Comparison of ENCODE assay signal across 17 cellular contexts in the genomic region with DNA sequence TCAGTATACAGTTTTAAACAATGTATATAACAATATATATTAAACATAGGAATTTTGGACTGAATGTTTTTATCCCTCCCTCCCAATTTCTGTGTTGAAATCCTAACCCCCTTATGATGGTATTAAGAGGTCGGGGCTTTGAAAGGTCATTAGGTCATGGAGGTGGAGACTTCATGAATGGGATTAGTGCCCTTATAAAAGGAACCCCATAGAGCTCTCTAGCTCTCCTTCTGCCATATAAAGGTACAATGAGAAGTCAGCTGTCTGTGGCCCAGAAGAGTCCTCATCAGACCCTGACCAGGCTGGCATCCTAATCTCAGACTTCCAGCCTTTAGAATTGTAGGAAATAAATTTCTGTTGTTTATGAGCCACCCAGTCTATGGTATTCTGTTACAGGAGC. TPM values are rescaled to one million over a fixed set of nuclear protein-coding genes. Genes with fewer than 3 reads are reported as not detected.
"Had no signal": no experiment of that assay in that cellular context is flagged by ENCODE, and none has a peak within 500 bp of the region (broad histone marks: within the 10 kb centered on the region; RNA-seq: fewer than 3 reads in every experiment).

No MANE protein-coding gene starts in this region.

- H3K36me3 Mint-ChIP-seq: natural killer cell had no signal

- H3K36me3 ChIP-seq: adrenal gland, cardiac muscle cell, transverse colon had no signal

- H3K9me3 ChIP-seq: adrenal gland, mucosa of descending colon, transverse colon had no signal

- H3K27me3 ChIP-seq: adrenal gland, cardiac muscle cell, transverse colon had no signal

- DNase-seq: activated CD4-positive, alpha-beta T cell treated with anti-CD3 and anti-CD28 coated beads, Interleukin-2, amount 10 ng/mL, durations not matched to agents 7 days and 5 days; activated CD4-positive, CD25-positive, alpha-beta regulatory T cell; activated naive CD4-positive, alpha-beta T cell treated with anti-CD3 and anti-CD28 coated beads, Interleukin-2, amount 10 ng/mL, durations not matched to agents 7 days and 5 days; adrenal gland; cortex of kidney; effector memory CD4-positive, alpha-beta T cell; hypothalamus; kidney glomerular epithelial cell; mucosa of descending colon; natural killer cell; occipital lobe; T-helper 17 cell; transverse colon had no signal

- ATAC-seq: mucosa of descending colon, natural killer cell, T-helper 17 cell had no signal

- H3K4me3 ChIP-seq: adrenal gland, cardiac muscle cell, lung, mucosa of descending colon, skin epidermis, transverse colon had no signal

- H3K4me1 ChIP-seq: adrenal gland had no signal

- H3K27ac Mint-ChIP-seq: activated CD4-positive, alpha-beta T cell treated with anti-CD3 and anti-CD28 coated beads, Interleukin-2, amount 10 ng/mL, durations not matched to agents 7 days and 5 days; activated naive CD4-positive, alpha-beta T cell treated with anti-CD3 and anti-CD28 coated beads, Interleukin-2, amount 10 ng/mL, durations not matched to agents 7 days and 5 days; activated T-helper 2 cell treated with anti-CD3 and anti-CD28 coated beads, Interferon-gamma antibody, Interleukin-2, Interleukin-4, amounts not matched to agents 10 μg/mL and 5 μg/mL and 100 μg/mL, durations not matched to agents 14 hours and 24 hours and 36 hours; natural killer cell; T-helper 17 cell had no signal

- H3K27ac ChIP-seq: adrenal gland, cardiac muscle cell, transverse colon had no signal

- H3K4me3 Mint-ChIP-seq: activated CD4-positive, alpha-beta T cell treated with anti-CD3 and anti-CD28 coated beads, Interleukin-2, amount 10 ng/mL, durations not matched to agents 7 days and 5 days; activated naive CD4-positive, alpha-beta T cell treated with anti-CD3 and anti-CD28 coated beads, Interleukin-2, amount 10 ng/mL, durations not matched to agents 7 days and 5 days; natural killer cell; T-helper 17 cell had no signal

- H3K4me1 Mint-ChIP-seq: natural killer cell, T-helper 17 cell had no signal

- H3K9me3 Mint-ChIP-seq: activated CD4-positive, alpha-beta T cell treated with anti-CD3 and anti-CD28 coated beads, Interleukin-2, amount 10 ng/mL, durations not matched to agents 7 days and 5 days; activated naive CD4-positive, alpha-beta T cell treated with anti-CD3 and anti-CD28 coated beads, Interleukin-2, amount 10 ng/mL, durations not matched to agents 7 days and 5 days; natural killer cell had no signal

RNA-seq across cellular contexts. Expression of gene NNMT, which starts 6.5 kb away (rescaled TPM):
- total RNA-seq: activated CD4-positive, alpha-beta T cell treated with anti-CD3 and anti-CD28 coated beads, Interleukin-2, amount 10 ng/mL, durations not matched to agents 7 days and 5 days; activated T-helper 2 cell treated with anti-CD3 and anti-CD28 coated beads, Interferon-gamma antibody, Interleukin-2, Interleukin-4, amounts not matched to agents 10 μg/mL and 5 μg/mL and 100 μg/mL, durations not matched to agents 14 hours and 24 hours and 36 hours; cardiac muscle cell; occipital lobe; T-helper 17 cell had no signal
